Comparison of ENCODE assay signal across 1 cellular context in genomic region chr13:73215807-73216206, GRCh38.
TF ChIP-seq lines count a peak whose summit lies in the region.

No MANE protein-coding gene starts in this region.

TF ChIP-seq in GM23338, 12 proteins besides CTCF, POLR2A, EP300 and RAD21 (continued from another document):
- no peak for TF ChIP-seq ZNF462 (CRISPR knock-in tag; IDR thresholded peaks at IDR 0.05)
- no peak for TF ChIP-seq ZNF331 (CRISPR knock-in tag; IDR thresholded peaks at IDR 0.05; ENCODE audit: low read depth)
- no peak for TF ChIP-seq ZNF114 (CRISPR knock-in tag; IDR thresholded peaks at IDR 0.05)
- TF ChIP-seq STAT1 (IDR thresholded peaks at IDR 0.05; ENCODE audit: unreplicated experiment): no peak
- no peak for TF ChIP-seq CREB1 (CRISPR knock-in tag; IDR thresholded peaks at IDR 0.05; ENCODE audit: low read depth)
- TF ChIP-seq JUNB (IDR thresholded peaks at IDR 0.05; ENCODE audit: unreplicated experiment): no peak
- TF ChIP-seq REST (IDR thresholded peaks at IDR 0.05; ENCODE audit: unreplicated experiment): no peak
- no peak for TF ChIP-seq EZH2 (IDR thresholded peaks at IDR 0.05; ENCODE audit: low read depth, unreplicated experiment)
- no peak for TF ChIP-seq POLR2AphosphoS5 (IDR thresholded peaks at IDR 0.05; ENCODE audit: low read depth)
- no peak for TF ChIP-seq NANOG (IDR thresholded peaks at IDR 0.05; ENCODE audit: borderline replicate concordance)
- no peak for TF ChIP-seq EZH2phosphoT487 (IDR thresholded peaks at IDR 0.05; ENCODE audit: unreplicated experiment)
